Comparison of ENCODE assay signal across 18 cellular contexts in the genomic region with DNA sequence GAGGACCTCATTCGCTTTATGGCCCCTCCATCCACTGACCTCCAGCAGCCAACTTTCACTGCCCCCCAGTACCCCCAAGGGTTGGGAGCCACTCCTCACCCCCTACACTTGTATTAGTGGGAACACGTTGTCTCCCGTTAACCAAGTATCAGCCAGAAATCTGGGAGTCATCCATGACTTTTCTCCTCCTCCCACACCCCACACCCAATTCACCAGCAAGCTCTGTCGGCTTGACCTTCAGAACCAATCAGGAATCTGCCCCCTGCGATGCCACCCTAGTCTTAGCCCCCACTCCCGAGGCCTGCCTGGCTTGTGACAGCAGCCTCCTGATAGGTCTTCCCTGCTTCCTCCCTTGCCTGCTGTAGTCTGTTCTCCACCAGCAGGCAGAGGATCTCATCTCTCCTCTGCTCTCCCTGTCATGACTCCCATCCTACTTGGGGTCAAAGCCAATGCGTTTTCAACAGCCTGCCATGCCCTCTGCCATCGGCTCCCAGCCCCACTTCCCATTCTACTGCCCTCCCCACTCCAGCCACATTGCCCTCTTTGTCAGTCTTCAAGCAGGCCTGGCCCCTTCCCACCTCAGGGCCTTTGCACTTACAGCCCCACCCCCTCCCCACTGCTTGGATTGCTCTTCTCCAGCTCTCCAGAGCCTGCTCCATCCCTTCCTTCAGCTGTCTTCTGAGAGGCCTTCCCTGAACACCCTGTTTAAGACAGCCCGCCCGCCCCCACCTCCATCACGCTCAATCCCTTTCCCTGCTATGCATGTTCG.
"Had no signal": no experiment of that assay in that cellular context is flagged by ENCODE, and none has a peak within 500 bp of the region (broad histone marks: within the 10 kb centered on the region; RNA-seq: fewer than 3 reads in every experiment).

No MANE protein-coding gene starts in this region.

- H3K36me3 Mint-ChIP-seq: natural killer cell, neural progenitor cell had no signal

- H3K36me3 ChIP-seq: heart left ventricle, neural progenitor cell, ovary, tibial artery, upper lobe of right lung, vagina had no signal

- H3K9me3 ChIP-seq: heart left ventricle, mucosa of descending colon, ovary, tibial artery, upper lobe of right lung, vagina had no signal

- H3K4me3 ChIP-seq: heart left ventricle, mucosa of descending colon, neural progenitor cell, ovary, tibial artery, upper lobe of right lung, vagina had no signal

- H3K9me3 Mint-ChIP-seq: natural killer cell, neural progenitor cell had no signal

- H3K27ac Mint-ChIP-seq: natural killer cell, neural progenitor cell had no signal

- H3K4me1 ChIP-seq: foreskin keratinocyte, heart left ventricle, upper lobe of right lung had no signal

- H3K27me3 ChIP-seq: heart left ventricle, neural progenitor cell, ovary, tibial artery, upper lobe of right lung, vagina had no signal

- H3K4me3 Mint-ChIP-seq: natural killer cell, neural progenitor cell had no signal

- ATAC-seq: foreskin keratinocyte; heart left ventricle; mucosa of descending colon; natural killer cell; right cardiac atrium; stimulated activated naive CD8-positive, alpha-beta T cell treated with anti-CD3 and anti-CD28 coated beads, Interleukin-15, Interleukin-2, amounts not matched to agents 100 U/mL and 50 U/mL, for 24 hours; upper lobe of right lung had no signal

- DNase-seq: dermis blood vessel endothelial cell; erythroblast; foreskin keratinocyte; heart left ventricle; hippocampal formation; kidney glomerular epithelial cell; mucosa of descending colon; natural killer cell; nucleus accumbens; ovary; right cardiac atrium; small intestine; stimulated activated CD4-positive, alpha-beta T cell treated with anti-CD3 and anti-CD28 coated beads, Interleukin-12 subunit alpha, Interleukin-12 subunit beta, amount 100 ng/mL, for 4 hours; stimulated activated naive CD8-positive, alpha-beta T cell treated with anti-CD3 and anti-CD28 coated beads, Interleukin-15, Interleukin-2, amounts not matched to agents 100 U/mL and 50 U/mL, for 24 hours; tibial artery; upper lobe of right lung had no signal
